9 cellular contexts compared by ENCODE assay signal in genomic region chr4:22237155-22237751, GRCh38.
DNase-seq lines count a peak whose midpoint lies in the region; ATAC-seq, FAIRE-seq and TF ChIP-seq lines count a peak whose summit lies in the region.
"Had no signal": no experiment of that assay in that cellular context is flagged by ENCODE, and none has a peak within 500 bp of the region (broad histone marks: within the 10 kb centered on the region; RNA-seq: fewer than 3 reads in every experiment).

No MANE protein-coding gene starts in this region.

- H3K9me3 ChIP-seq in tibial artery = peaks cover 0 to 5% (median 0%) of the 10 kb centered on the region in 3 donors

- POLR2A ChIA-PET in AG04449 (lab: Yijun Ruan, JAX) = no interaction called here

- H3K4me3 Mint-ChIP-seq in progenitor cell of endocrine pancreas (ENCODE audit: low read depth) = no peak overlapping the region
- H3K4me3 Mint-ChIP-seq: stimulated activated effector memory CD8-positive, alpha-beta T cell treated with anti-CD3 and anti-CD28 coated beads, Interleukin-12 subunit alpha, Interleukin-12 subunit beta, amount 100 ng/mL, for 72 hours had no signal

- H3K4me1 Mint-ChIP-seq in progenitor cell of endocrine pancreas (ENCODE audit: low read depth) = peaks cover 10% of the 10 kb centered on the region
- H3K4me1 Mint-ChIP-seq: stimulated activated effector memory CD8-positive, alpha-beta T cell treated with anti-CD3 and anti-CD28 coated beads, Interleukin-12 subunit alpha, Interleukin-12 subunit beta, amount 100 ng/mL, for 72 hours had no signal

- no peak overlapping the region for H3K27ac ChIP-seq in tibial artery

- TF ChIP-seq CTCF in AG04449 (IDR thresholded peaks at IDR 0.05; ENCODE audit: insufficient read depth, low read length, missing control alignments) = peak; percentile 13
- TF ChIP-seq CTCF in progenitor cell of endocrine pancreas (IDR thresholded peaks at IDR 0.05; ENCODE audit: unreplicated experiment) = peak; percentile 65
- TF ChIP-seq CTCF in tibial artery (IDR thresholded peaks at IDR 0.05) = no peak

- no peaks in the 10 kb centered on the region for H3K36me3 ChIP-seq in tibial artery

- no peaks in the 10 kb centered on the region for H3K36me3 Mint-ChIP-seq in progenitor cell of endocrine pancreas (ENCODE audit: insufficient read depth)
- H3K36me3 Mint-ChIP-seq: stimulated activated effector memory CD8-positive, alpha-beta T cell treated with anti-CD3 and anti-CD28 coated beads, Interleukin-12 subunit alpha, Interleukin-12 subunit beta, amount 100 ng/mL, for 72 hours had no signal

- ATAC-seq in HG03354 (IDR thresholded peaks at IDR 0.05; ENCODE audit: poor library complexity, severe bottlenecking, unreplicated experiment) (peak; percentile 46), esophagus mucosa (peak; percentile 86), HG03045 (IDR thresholded peaks at IDR 0.05; ENCODE audit: unreplicated experiment) (no peak)
- ATAC-seq: stimulated activated effector memory CD8-positive, alpha-beta T cell treated with anti-CD3 and anti-CD28 coated beads, Interleukin-12 subunit alpha, Interleukin-12 subunit beta, amount 100 ng/mL, for 72 hours had no signal

- no peak for DNase-seq in AG04449 (ENCODE audit: low read depth, low spot score)
- DNase-seq in activated CD4-positive, alpha-beta T cell treated with anti-CD3 and anti-CD28 coated beads for 24 hours (ENCODE audit: low read depth in 2 of 2) = peak; percentile 1 to 34
- peak; percentile 17 for DNase-seq in progenitor cell of endocrine pancreas (ENCODE audit: low spot score, unreplicated experiment)
- no peak for DNase-seq in tibial artery
- DNase-seq in frontal cortex (ENCODE audit: low spot score in 2 of 2) = no peak

- H3K4me1 ChIP-seq in tibial artery = no peaks in the 10 kb centered on the region

- peaks cover 0 to 8% of the 10 kb centered on the region in 2 donors for H3K27me3 ChIP-seq in tibial artery

- H3K27ac Mint-ChIP-seq in progenitor cell of endocrine pancreas = no peak overlapping the region
- H3K27ac Mint-ChIP-seq: stimulated activated effector memory CD8-positive, alpha-beta T cell treated with anti-CD3 and anti-CD28 coated beads, Interleukin-12 subunit alpha, Interleukin-12 subunit beta, amount 100 ng/mL, for 72 hours had no signal

- CTCF ChIA-PET in AG04449 (lab: Yijun Ruan, JAX) = no interaction called here

- no peak overlapping the region for H3K4me3 ChIP-seq in AG04449 (ENCODE audit: low read depth, low read length)
- no peak overlapping the region for H3K4me3 ChIP-seq in tibial artery

- H3K9me3 Mint-ChIP-seq in progenitor cell of endocrine pancreas (ENCODE audit: low read depth) = no peaks in the 10 kb centered on the region

- no peak for FAIRE-seq in frontal cortex (lab: Jason Lieb, UNC)

- intact Hi-C loops in tibial artery (cut with DNase I; ENCODE audit: low total_unique reads) = no loop called here

- no peaks in the 10 kb centered on the region for H3K27me3 Mint-ChIP-seq in progenitor cell of endocrine pancreas

Comparison
In these comparisons a context has a peak if more than half of its experiments do, and no peak if none do; other contexts are left out.
1. DNase-seq: peak in activated CD4-positive, alpha-beta T cell treated with anti-CD3 and anti-CD28 coated beads for 24 hours (2 of 2) and progenitor cell of endocrine pancreas (single experiment); none in AG04449 (single experiment), tibial artery (0 of 2) and frontal cortex (0 of 2).
2. CTCF ChIP-seq: peak in AG04449 (single experiment) and progenitor cell of endocrine pancreas (single experiment); none in tibial artery (0 of 2).